1 cellular context compared by ENCODE assay signal in the genomic region with DNA sequence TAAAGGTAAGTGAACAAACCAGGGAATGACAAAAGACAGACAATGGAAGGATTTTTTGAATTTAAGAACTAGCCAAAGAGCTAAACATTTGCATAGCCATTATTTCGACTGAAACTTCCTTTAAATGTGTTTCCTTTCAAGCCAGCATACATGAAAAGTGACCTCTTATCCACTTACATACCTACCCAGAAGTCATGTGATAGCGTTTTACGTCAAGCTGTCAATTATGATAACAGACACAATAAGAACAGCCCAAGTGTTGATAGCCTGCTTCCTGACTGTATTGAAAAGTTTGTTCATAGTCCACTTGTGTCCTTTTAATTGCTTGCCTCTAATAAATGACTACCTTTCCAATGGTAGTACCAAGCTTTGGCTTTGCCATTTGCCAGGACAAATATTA.
TF ChIP-seq lines count a peak whose summit lies in the region.

No MANE protein-coding gene starts in this region.

TF ChIP-seq in GM12891, 5 proteins besides CTCF, POLR2A, EP300 and RAD21:
- TF ChIP-seq PAX5 (IDR thresholded peaks at IDR 0.05; ENCODE audit: insufficient read depth, low read length, severe bottlenecking) (no peak), POLR2AphosphoS5 (IDR thresholded peaks at IDR 0.05; ENCODE audit: low read depth, low read length) (no peak), POU2F2 (IDR thresholded peaks at IDR 0.05; ENCODE audit: low read depth, low read length) (no peak), SPI1 (IDR thresholded peaks at IDR 0.05; ENCODE audit: low read depth, low read length) (no peak), TAF1 (IDR thresholded peaks at IDR 0.05; ENCODE audit: low read depth, low read length) (no peak)
